ENCODE assay signal across 21 cellular contexts in genomic region chr6:48213076-48213788, GRCh38.
DNase-seq lines count a peak whose midpoint lies in the region; FAIRE-seq and TF ChIP-seq lines count a peak whose summit lies in the region.
"Had no signal": no experiment of that assay in that cellular context is flagged by ENCODE, and none has a peak within 500 bp of the region (broad histone marks: within the 10 kb centered on the region; RNA-seq: fewer than 3 reads in every experiment).

No MANE protein-coding gene starts in this region.

- no peak for TF ChIP-seq CTCF in OCI-LY3 (IDR thresholded peaks at IDR 0.05; ENCODE audit: low read depth, low read length)
- no peak for TF ChIP-seq CTCF in epithelial cell of esophagus (IDR thresholded peaks at IDR 0.05; ENCODE audit: insufficient read depth, low read depth, low read length, missing control alignments)
- no peak for TF ChIP-seq CTCF in GM20000 (IDR thresholded peaks at IDR 0.05; ENCODE audit: extremely low read depth, missing control alignments)

- H3K4me2 ChIP-seq in OCI-LY3 (ENCODE audit: low read length), result no peak overlapping the region
- H3K4me2 ChIP-seq: BLaER1 had no signal

- FAIRE-seq in GM12892 (lab: Jason Lieb, UNC), result peak; percentile 53
- FAIRE-seq: RCC 7860 had no signal

- H3K9ac ChIP-seq in OCI-LY3 (ENCODE audit: low read length), result no peak overlapping the region
- H3K9ac ChIP-seq: BLaER1, GM23248 had no signal

- no peaks in the 10 kb centered on the region for H3K27me3 ChIP-seq in OCI-LY3 (ENCODE audit: low read depth, low read length)
- H3K27me3 ChIP-seq: BLaER1 had no signal

- no peaks in the 10 kb centered on the region for H3K9me3 ChIP-seq in OCI-LY3 (ENCODE audit: insufficient read depth, low read length)
- H3K9me3 ChIP-seq: BLaER1 had no signal

- peak overlapping the region; percentile 28; the same call in 1 of the 2 replicates for H2AFZ ChIP-seq in OCI-LY3 (ENCODE audit: low read depth, low read length)
- H2AFZ ChIP-seq: GM23248 had no signal

- H3K36me3 ChIP-seq in OCI-LY3 (replicated peaks; ENCODE audit: low read depth, low read length), result no peaks in the 10 kb centered on the region
- H3K36me3 ChIP-seq: BLaER1 had no signal

- H4K20me1 ChIP-seq in OCI-LY3 (ENCODE audit: insufficient read depth, low read length), result no peaks in the 10 kb centered on the region
- H4K20me1 ChIP-seq: BLaER1 had no signal

- H3K4me1 ChIP-seq in OCI-LY3 (ENCODE audit: low read length), result no peaks in the 10 kb centered on the region; the same call in 1 of the 2 replicates
- H3K4me1 ChIP-seq: BLaER1 had no signal

- no peak for TF ChIP-seq POLR2A in GM12892 (IDR thresholded peaks at IDR 0.05; ENCODE audit: low read depth, low read length)

- no peaks in the 10 kb centered on the region for H3K79me2 ChIP-seq in OCI-LY3 (ENCODE audit: low read length)

- H3K27ac ChIP-seq in OCI-LY3 (ENCODE audit: low read length), result no peak overlapping the region
- H3K27ac ChIP-seq: BLaER1, GM23248, HL-60 had no signal

- DNase-seq in GM12892 (ENCODE audit: insufficient read length) (no peak), epithelial cell of esophagus (ENCODE audit: low read depth) (peak; percentile 67), renal cortical epithelial cell (ENCODE audit: low read depth) (peak; percentile 13), T-helper 2 cell (no peak), GM20000 (ENCODE audit: low spot score) (no peak)
- DNase-seq in activated CD8-positive, alpha-beta memory T cell treated with anti-CD3 and anti-CD28 coated beads for 24 hours, result no peak
- DNase-seq: CD8-positive, alpha-beta memory T cell; DND-41; GM23248; KBM-7; NCI-H1105 treated with DMSO at 0.1 percent for 48 hours; NCI-H187 treated with DMSO at 0.1 percent for 48 hours; NCI-H2171; NCI-H446 treated with DMSO at 0.1 percent for 48 hours; NCI-H748 treated with DMSO at 0.1 percent for 48 hours; SIG-M5; SW 1271 had no signal

- H3K4me3 ChIP-seq in OCI-LY3 (ENCODE audit: low read length) (no peak overlapping the region), epithelial cell of esophagus (ENCODE audit: low read length) (no peak overlapping the region)
- H3K4me3 ChIP-seq: BLaER1, GM23248 had no signal

Comparison
In these comparisons a context has a peak if more than half of its experiments do, and no peak if none do; other contexts are left out.
1. DNase-seq: peak in epithelial cell of esophagus (single experiment) and renal cortical epithelial cell (single experiment); none in GM12892 (single experiment), activated CD8-positive, alpha-beta memory T cell treated with anti-CD3 and anti-CD28 coated beads for 24 hours (single experiment), T-helper 2 cell (0 of 5) and GM20000 (single experiment).